22 cellular contexts compared by ENCODE assay signal in genomic region chr1:228352677-228353481, GRCh38. TPM values are rescaled to one million over a fixed set of nuclear protein-coding genes. Genes with fewer than 3 reads are reported as not detected.
DNase-seq lines count a peak whose midpoint lies in the region; ATAC-seq, FAIRE-seq and TF ChIP-seq lines count a peak whose summit lies in the region.
"Had no signal": no experiment of that assay in that cellular context is flagged by ENCODE, and none has a peak within 500 bp of the region (broad histone marks: within the 10 kb centered on the region; RNA-seq: fewer than 3 reads in every experiment).

No MANE protein-coding gene starts in this region.

- no peaks in the 10 kb centered on the region for H3K9me1 ChIP-seq in K562 (ENCODE audit: control insufficient read depth, insufficient read depth, low read length)

- H3K27me3 ChIP-seq in GM23338 (ENCODE audit: insufficient read depth), result no peaks in the 10 kb centered on the region
- H3K27me3 ChIP-seq in K562 (ENCODE audit: control insufficient read depth in 2 of 2, insufficient read depth in 2 of 2, low read length in 2 of 2), result peaks cover 2 to 27% of the 10 kb centered on the region in 2 experiments; a peak in 2 of 5 replicates
- H3K27me3 ChIP-seq in left ventricle myocardium inferior (ENCODE audit: low read depth), result no peaks in the 10 kb centered on the region
- no peaks in the 10 kb centered on the region for H3K27me3 ChIP-seq in osteoblast (ENCODE audit: insufficient read depth, low read length)
- H3K27me3 ChIP-seq in MM.1S (replicated peaks; ENCODE audit: insufficient read depth, low read length), result no peaks in the 10 kb centered on the region; the same call in 1 of the 2 replicates
- H3K27me3 ChIP-seq: SJCRH30 had no signal

- no peaks in the 10 kb centered on the region; the same call in 2 of the 3 replicates for H3K9me3 Mint-ChIP-seq in GM23338
- H3K9me3 Mint-ChIP-seq: CD4-positive, CD25-positive, alpha-beta regulatory T cell had no signal

- POLR2A ChIA-PET in K562 (lab: Yijun Ruan, JAX), result interaction anchor here (0.5 to 1.2 kb wide), 5 partner anchors 12 to 295 kb away, joined by 3 to 4 read pairs (median 3); no protein-coding TSS in a partner anchor

- no peaks in the 10 kb centered on the region for H3K9me3 ChIP-seq in K562 (replicated peaks; ENCODE audit: control insufficient read depth, insufficient read depth, low read depth, low read length)
- no peaks in the 10 kb centered on the region for H3K9me3 ChIP-seq in left ventricle myocardium inferior (replicated peaks)
- no peaks in the 10 kb centered on the region for H3K9me3 ChIP-seq in osteoblast (ENCODE audit: low read depth, low read length)
- H3K9me3 ChIP-seq in MM.1S (replicated peaks; ENCODE audit: insufficient read depth, low read length), result no peaks in the 10 kb centered on the region
- H3K9me3 ChIP-seq: SJCRH30 had no signal

- no peaks in the 10 kb centered on the region for H3K36me3 ChIP-seq in GM23338 (ENCODE audit: insufficient read depth)
- no peaks in the 10 kb centered on the region for H3K36me3 ChIP-seq in K562 (ENCODE audit: control insufficient read depth, insufficient read depth, low read length)
- peaks cover 49% of the 10 kb centered on the region for H3K36me3 ChIP-seq in left ventricle myocardium inferior
- no peaks in the 10 kb centered on the region for H3K36me3 ChIP-seq in osteoblast (ENCODE audit: insufficient read depth, low read length)
- H3K36me3 ChIP-seq in MM.1S (replicated peaks; ENCODE audit: insufficient read depth, low read length), result no peaks in the 10 kb centered on the region
- H3K36me3 ChIP-seq: SJCRH30 had no signal

- no peak for TF ChIP-seq RAD21 in K562 (CRISPR knock-in tag; conservative IDR thresholded peaks at IDR 0.05 in 1 of 2, IDR thresholded peaks at IDR 0.05 in 1 of 2)

- TF ChIP-seq CTCF in GM23338 (conservative IDR thresholded peaks at IDR 0.05; ENCODE audit: low read depth in 2 of 2) (no peak), K562 (IDR thresholded peaks at IDR 0.05 in 2 of 3, conservative IDR thresholded peaks at IDR 0.05 in 1 of 3; ENCODE audit: insufficient read depth in 2 of 3, low read depth in 1 of 3, low read length in 3 of 3) (no peak), left ventricle myocardium inferior (IDR thresholded peaks at IDR 0.05; ENCODE audit: borderline replicate concordance) (no peak), osteoblast (IDR thresholded peaks at IDR 0.05; ENCODE audit: extremely low read depth, low read depth, low read length) (no peak), MM.1S (IDR thresholded peaks at IDR 0.05; ENCODE audit: low read length) (no peak)

- H3K79me2 ChIP-seq in GM23338 (replicated peaks; ENCODE audit: insufficient read depth), result no peaks in the 10 kb centered on the region
- no peaks in the 10 kb centered on the region for H3K79me2 ChIP-seq in K562 (ENCODE audit: control insufficient read depth, insufficient read depth, low read length)
- no peaks in the 10 kb centered on the region for H3K79me2 ChIP-seq in osteoblast (ENCODE audit: insufficient read depth, low read length)
- no peaks in the 10 kb centered on the region for H3K79me2 ChIP-seq in MM.1S (ENCODE audit: low read length)

- no peak for DNase-seq in GM23338 (ENCODE audit: low spot score)
- DNase-seq in K562 (ENCODE audit: extremely low read depth in 1 of 4, low spot score in 3 of 4), result no peak
- DNase-seq in left ventricle myocardium inferior, result peak; percentile 15
- peak; percentile 63 for DNase-seq in osteoblast (ENCODE audit: insufficient read length, low spot score, missing footprints)
- no peak for DNase-seq in UCSD-AML1 (lab: John Stamatoyannopoulos, UW; ENCODE audit: unreplicated experiment)
- DNase-seq in activated T-cell treated with anti-CD3 and anti-CD28 coated beads, Interleukin-2, amount 50 U/mL, for 48 hours, result no peak
- DNase-seq in NCI-H2081 treated with DMSO at 0.1 percent for 48 hours (lab: John Stamatoyannopoulos, UW), result no peak
- no peak for DNase-seq in MM.1S
- DNase-seq: CD4-positive, CD25-positive, alpha-beta regulatory T cell; DMS79 treated with DMSO at 0.1 percent for 48 hours; KG1; NCI-H1092 treated with DMSO at 0.1 percent for 48 hours; NCI-H1436 treated with DMSO at 0.1 percent for 48 hours; NCI-H2029; NCI-H226; NCI-H524; NCI-H774; NK-92 treated with Interleukin-12 subunit alpha and Interleukin-12 subunit beta, amount 100 ng/mL, for 24 hours; SJCRH30 had no signal

- no peaks in the 10 kb centered on the region for H4K20me1 ChIP-seq in GM23338 (replicated peaks; ENCODE audit: insufficient read depth)
- H4K20me1 ChIP-seq in K562 (replicated peaks; ENCODE audit: control insufficient read depth, insufficient read depth, low read length), result no peaks in the 10 kb centered on the region
- H4K20me1 ChIP-seq in osteoblast (ENCODE audit: insufficient read depth, low read length), result no peaks in the 10 kb centered on the region
- no peaks in the 10 kb centered on the region for H4K20me1 ChIP-seq in MM.1S (ENCODE audit: insufficient read depth, low read length)

- intact Hi-C loops in K562 (cut with micrococcal nuclease) (loop anchor here (5.0 kb wide), 1 partner anchor 99 kb away; no protein-coding TSS in a partner anchor), left ventricle myocardium inferior (cut with micrococcal nuclease) (no loop called here)

- ATAC-seq in GM23338, result peak; percentile 20
- peak; percentile 4; the same call in 2 of the 3 replicates for ATAC-seq in K562
- ATAC-seq: GM12878 had no signal

- no peak overlapping the region for H3K27ac ChIP-seq in GM23338 (ENCODE audit: low read depth)
- H3K27ac ChIP-seq in K562 (ENCODE audit: extremely low read depth, low read depth, low read length), result no peak overlapping the region
- no peak overlapping the region for H3K27ac ChIP-seq in left ventricle myocardium inferior (replicated peaks)
- no peak overlapping the region for H3K27ac ChIP-seq in osteoblast (ENCODE audit: low read depth, low read length)
- H3K27ac ChIP-seq in MM.1S (ENCODE audit: low read length), result no peak overlapping the region
- H3K27ac ChIP-seq: HL-60, SJCRH30 had no signal

- no peak overlapping the region for H3K4me3 Mint-ChIP-seq in GM23338
- H3K4me3 Mint-ChIP-seq: CD4-positive, CD25-positive, alpha-beta regulatory T cell had no signal

- no peaks in the 10 kb centered on the region for H3F3A ChIP-seq in GM23338 (replicated peaks; ENCODE audit: low read depth)
- H3F3A ChIP-seq in MM.1S (ENCODE audit: insufficient read depth, low read length), result no peaks in the 10 kb centered on the region

- H3K4me3 ChIP-seq in GM23338 (no peak overlapping the region), K562 (no peak overlapping the region), left ventricle myocardium inferior (no peak overlapping the region), osteoblast (ENCODE audit: insufficient read depth, low read length) (no peak overlapping the region), MM.1S (ENCODE audit: low read length) (no peak overlapping the region)
- H3K4me3 ChIP-seq: GM12878, SJCRH30 had no signal

- in situ Hi-C loops in K562 (cut with MboI), result no loop called here

- FAIRE-seq in K562 (lab: Jason Lieb, UNC), result no peak
- FAIRE-seq: GM12878, H54 had no signal

- TF ChIP-seq POLR2A in K562 (conservative IDR thresholded peaks at IDR 0.05), result no peak

- no peaks in the 10 kb centered on the region for H3K27me3 Mint-ChIP-seq in GM23338 (ENCODE audit: insufficient read depth, low read depth, poor library complexity)
- H3K27me3 Mint-ChIP-seq: CD4-positive, CD25-positive, alpha-beta regulatory T cell had no signal

- BruUV-seq in K562 (replicated peaks; lab: Mats Ljungman, UMichigan), result no TSS peak

- H3K9me2 ChIP-seq in GM23338 (ENCODE audit: insufficient read depth) (no peaks in the 10 kb centered on the region), MM.1S (replicated peaks; ENCODE audit: insufficient read depth, low read length) (no peaks in the 10 kb centered on the region)

- H3K4me1 ChIP-seq in GM23338 (ENCODE audit: insufficient read depth) (no peaks in the 10 kb centered on the region), K562 (replicated peaks in 1 of 2; ENCODE audit: control insufficient read depth in 2 of 2, insufficient read depth in 2 of 2, low read length in 2 of 2) (peaks cover 0 to 39% of the 10 kb centered on the region in 2 experiments; a peak in 2 of 5 replicates), left ventricle myocardium inferior (peaks cover 10% of the 10 kb centered on the region), osteoblast (ENCODE audit: insufficient read depth, low read length) (no peaks in the 10 kb centered on the region), MM.1S (ENCODE audit: low read length) (no peaks in the 10 kb centered on the region)
- H3K4me1 ChIP-seq: SJCRH30 had no signal

- H2AFZ ChIP-seq in GM23338, result no peak overlapping the region
- no peak overlapping the region for H2AFZ ChIP-seq in K562 (ENCODE audit: low read depth, low read length)
- no peak overlapping the region for H2AFZ ChIP-seq in osteoblast (ENCODE audit: low read length)
- H2AFZ ChIP-seq in MM.1S (ENCODE audit: low read length), result no peak overlapping the region

- H3K27ac Mint-ChIP-seq in GM23338, result no peak overlapping the region
- H3K27ac Mint-ChIP-seq: CD4-positive, CD25-positive, alpha-beta regulatory T cell had no signal

- H3K4me1 Mint-ChIP-seq in GM23338, result no peaks in the 10 kb centered on the region; the same call in 2 of the 3 replicates
- H3K4me1 Mint-ChIP-seq: CD4-positive, CD25-positive, alpha-beta regulatory T cell had no signal

- H3K36me3 Mint-ChIP-seq in GM23338 (ENCODE audit: low read depth), result no peaks in the 10 kb centered on the region; the same call in 2 of the 3 replicates

- WGBS in K562 (ENCODE audit: insufficient coverage, low coverage, missing lambda C conversion rate), result 45% methylated on average over 28 of the region's 29 CpGs

- CTCF ChIA-PET in K562 (lab: Yijun Ruan, JAX; ENCODE audit: low intra/inter-chr PET ratio), result interaction anchor here (0.6 kb wide), 1 partner anchor 103 kb away, joined by 3 read pairs; no protein-coding TSS in a partner anchor

- TF ChIP-seq EP300 in K562 (IDR thresholded peaks at IDR 0.05; ENCODE audit: low read length), result no peak

- H3K9ac ChIP-seq in K562 (ENCODE audit: insufficient read depth in 1 of 2, low read depth in 2 of 2, low read length in 2 of 2) (peak overlapping the region in 1 of 2 experiments; percentile 12; a peak in 1 of 4 replicates), MM.1S (ENCODE audit: low read length) (no peak overlapping the region)

- H3K4me2 ChIP-seq in GM23338 (no peak overlapping the region), K562 (ENCODE audit: insufficient read depth, low read length) (no peak overlapping the region), osteoblast (ENCODE audit: insufficient read depth, low read length) (no peak overlapping the region), MM.1S (ENCODE audit: low read depth, low read length) (no peak overlapping the region)

RNA-seq across cellular contexts. Expression of gene TRIM11, which starts 53.8 kb away (rescaled TPM):
- total RNA-seq in GM23338 (2014; rRNA removed; shearing (Covaris generic)), result 37.2 and 41.2 TPM in 2 replicates
- polyA plus RNA-seq in GM23338 (2016; fragmentation: Nextera tagmentation; extraction: Ambion mirVana) (16.2 and 17.5 TPM in 2 replicates), K562 (2011; rRNA removed) (17.5 and 26.5 TPM in 2 replicates), K562 (2014; fragmentation: Illumina TruSeq; extraction: Trizol) (33.7 and 35.0 TPM in 2 replicates), K562 (2014; fragmentation: Nextera tagmentation; extraction: Ambion mirVana) (1 to 10 TPM; 3.6 to 3.8 TPM), K562 (2014; rRNA removed) (34.4 and 43.0 TPM in 2 replicates)
- 106 and 219 TPM in 2 replicates for total RNA-seq in K562 (2011; cell fraction: chromatin; rRNA removed; ENCODE audit: low replicate concordance)
- 114 and 116 TPM in 2 replicates for total RNA-seq in K562 (2011; cell fraction: nucleolus; rRNA removed)
- total RNA-seq in K562 (2011; cell fraction: nucleoplasm; rRNA removed), result 107 and 126 TPM in 2 replicates
- total RNA-seq in K562 (2014; rRNA removed) (45.1 and 49.1 TPM in 2 replicates), K562 (2014; rRNA removed; fragmentation: Illumina TruSeq; extraction: Trizol) (14.8 and 18.0 TPM in 2 replicates), K562 (2015; rRNA removed; fragmentation: Illumina TruSeq; extraction: Trizol) (29.7 and 29.8 TPM in 2 replicates), K562 (2021) (64.3 and 66.8 TPM in 2 replicates), left ventricle myocardium inferior (6.2 TPM), osteoblast (22.1 and 25.7 TPM in 2 replicates)
- 15.7 and 25.5 TPM in 2 replicates for polyA plus RNA-seq in K562 (2011; cell fraction: cytosol; rRNA removed)
- 67.6 and 116 TPM in 2 replicates for polyA plus RNA-seq in K562 (2011; cell fraction: nucleus; rRNA removed)
- polyA plus RNA-seq in K562 (2012), result 33.4 and 43.7 TPM in 2 replicates
- polyA minus RNA-seq in K562 (2011; rRNA and poly(A)+ RNA removed), result 24.4 and 25.6 TPM in 2 replicates
- 22.2 and 23.9 TPM in 2 replicates for polyA minus RNA-seq in K562 (2011; cell fraction: cytosol; rRNA and poly(A)+ RNA removed)
- polyA minus RNA-seq in K562 (2011; cell fraction: nucleus; rRNA and poly(A)+ RNA removed), result 42.0 and 46.8 TPM in 2 replicates

Comparison
In these comparisons a context has a peak if more than half of its experiments do, and no peak if none do; other contexts are left out.
1. DNase-seq: peak in left ventricle myocardium inferior (single experiment) and osteoblast (single experiment); none in GM23338 (single experiment), K562 (0 of 4), UCSD-AML1 (single experiment), activated T-cell treated with anti-CD3 and anti-CD28 coated beads, Interleukin-2, amount 50 U/mL, for 48 hours (0 of 2), NCI-H2081 treated with DMSO at 0.1 percent for 48 hours (single experiment) and MM.1S (single experiment).